18 cellular contexts compared by ENCODE assay signal in the genomic region with DNA sequence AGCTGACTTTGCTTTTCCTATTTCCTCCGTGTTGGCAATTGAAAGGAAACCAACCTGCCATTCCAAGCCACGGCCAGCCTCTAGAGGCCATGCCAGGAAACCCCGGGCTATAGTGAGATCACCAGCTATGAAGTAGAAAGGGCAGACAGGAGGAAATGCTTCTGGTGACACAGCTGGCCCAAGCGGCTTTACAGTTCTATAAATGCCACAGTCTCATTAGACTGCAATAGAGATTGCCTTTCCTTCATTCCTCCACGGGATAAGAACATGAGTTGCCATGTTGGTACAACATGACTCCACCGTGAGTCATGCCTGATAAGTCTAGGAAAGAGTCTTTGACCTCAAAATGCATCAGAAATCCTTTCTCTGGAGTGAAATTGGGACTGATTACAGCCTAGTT.
DNase-seq lines count a peak whose midpoint lies in the region; ATAC-seq, FAIRE-seq and TF ChIP-seq lines count a peak whose summit lies in the region.
"Had no signal": no experiment of that assay in that cellular context is flagged by ENCODE, and none has a peak within 500 bp of the region (broad histone marks: within the 10 kb centered on the region; RNA-seq: fewer than 3 reads in every experiment).

No MANE protein-coding gene starts in this region.

- TF ChIP-seq POLR2A in HepG2 (IDR thresholded peaks at IDR 0.05; ENCODE audit: insufficient read depth in 1 of 2, low read depth in 2 of 2, low read length in 2 of 2) (no peak), right lobe of liver (IDR thresholded peaks at IDR 0.05) (no peak)

- DNase-seq in HepG2 (ENCODE audit: low spot score) (peak; percentile 13), right lobe of liver (no peak), astrocyte of the hippocampus (ENCODE audit: low read depth, low spot score) (peak; percentile 75), right atrium auricular region (ENCODE audit: low spot score) (peak; percentile 58), NCI-H1694 treated with DMSO at 0.1 percent for 48 hours (lab: John Stamatoyannopoulos, UW) (no peak), HPDE6-E6E7 (ENCODE audit: extremely low spot score) (no peak)
- no peak for DNase-seq in activated T-helper 2 cell treated with anti-CD3 and anti-CD28 coated beads, Interferon-gamma antibody, Interleukin-2, Interleukin-4, amounts not matched to agents 10 μg/mL and 5 μg/mL and 100 μg/mL, durations not matched to agents 14 hours and 24 hours and 36 hours (ENCODE audit: low spot score)
- DNase-seq: activated CD4-positive, alpha-beta T cell treated with anti-CD3 and anti-CD28 coated beads, Interleukin-2, amount 50 U/mL, for 1 hour; activated gamma-delta T cell; DND-41; kidney; naive thymus-derived CD4-positive, alpha-beta T cell; sigmoid colon; tibial artery had no signal

- no peak overlapping the region for H3K4me2 ChIP-seq in HepG2 (ENCODE audit: low read depth, low read length)

- no peak for ATAC-seq in HepG2
- ATAC-seq in right lobe of liver: no peak
- no peak for ATAC-seq in GM19455 (IDR thresholded peaks at IDR 0.05; ENCODE audit: unreplicated experiment)
- ATAC-seq: naive thymus-derived CD4-positive, alpha-beta T cell had no signal

- no peak overlapping the region for H3K4me3 Mint-ChIP-seq in activated T-helper 2 cell treated with anti-CD3 and anti-CD28 coated beads, Interferon-gamma antibody, Interleukin-2, Interleukin-4, amounts not matched to agents 10 μg/mL and 5 μg/mL and 100 μg/mL, durations not matched to agents 14 hours and 24 hours and 36 hours (ENCODE audit: low read depth)
- H3K4me3 Mint-ChIP-seq: central memory CD8-positive, alpha-beta T cell; naive thymus-derived CD4-positive, alpha-beta T cell; T-helper 1 cell treated with Interleukin-12 subunit alpha and Interleukin-12 subunit beta and Interleukin-4 antibody, amounts not matched to agents 30 μg/mL and 1 μg/mL, for 36 hours had no signal

- H4K20me1 ChIP-seq in HepG2 (ENCODE audit: insufficient read depth, low read length): no peaks in the 10 kb centered on the region

- 6% methylated on average over 6 of the region's 6 CpGs for WGBS in HepG2 (ENCODE audit: low lambda C conversion rate)
- WGBS in right lobe of liver (ENCODE audit: insufficient coverage, low coverage, low lambda C conversion rate, missing lambda C conversion rate): 20% methylated on average over 6 of the region's 6 CpGs

- no peak for TF ChIP-seq RAD21 in HepG2 (CRISPR knock-in tag; IDR thresholded peaks at IDR 0.05)

- H3K79me2 ChIP-seq in HepG2 (ENCODE audit: insufficient read depth, low read length): no peaks in the 10 kb centered on the region

- no peak overlapping the region for H3K27ac ChIP-seq in HepG2 (ENCODE audit: extremely low read length, insufficient read depth, low read length)
- no peak overlapping the region for H3K27ac ChIP-seq in right lobe of liver
- peak overlapping the region; percentile 81 to 94 for H3K27ac ChIP-seq in right atrium auricular region
- H3K27ac ChIP-seq: tibial artery had no signal

- H2AFZ ChIP-seq in HepG2 (ENCODE audit: low read length): no peak overlapping the region

- no peak overlapping the region for H3K4me3 ChIP-seq in HepG2 (replicated peaks in 1 of 3; ENCODE audit: insufficient read depth in 1 of 3, low read depth in 2 of 3, low read length in 3 of 3)
- H3K4me3 ChIP-seq in right lobe of liver: no peak overlapping the region
- H3K4me3 ChIP-seq in right atrium auricular region: peak overlapping the region; percentile 17 to 23
- H3K4me3 ChIP-seq: sigmoid colon, tibial artery had no signal

- H3K27me3 ChIP-seq in HepG2 (ENCODE audit: control insufficient read depth in 1 of 2, insufficient read depth in 2 of 2, low read length in 2 of 2) (peaks cover 2 to 9% of the 10 kb centered on the region in 2 experiments; a peak in 2 of 5 replicates), right lobe of liver (no peaks in the 10 kb centered on the region), right atrium auricular region (no peaks in the 10 kb centered on the region)
- H3K27me3 ChIP-seq: sigmoid colon, tibial artery had no signal

- H3K9me3 Mint-ChIP-seq in activated T-helper 2 cell treated with anti-CD3 and anti-CD28 coated beads, Interferon-gamma antibody, Interleukin-2, Interleukin-4, amounts not matched to agents 10 μg/mL and 5 μg/mL and 100 μg/mL, durations not matched to agents 14 hours and 24 hours and 36 hours: peaks cover 23% of the 10 kb centered on the region

- H3K36me3 ChIP-seq in HepG2 (replicated peaks in 1 of 2; ENCODE audit: control insufficient read depth in 1 of 2, insufficient read depth in 2 of 2, low read length in 2 of 2) (no peaks in the 10 kb centered on the region), right lobe of liver (no peaks in the 10 kb centered on the region), right atrium auricular region (no peaks in the 10 kb centered on the region)
- H3K36me3 ChIP-seq: sigmoid colon, tibial artery had no signal

- no peaks in the 10 kb centered on the region for H3K4me1 ChIP-seq in HepG2 (ENCODE audit: insufficient read depth, low read length)
- no peaks in the 10 kb centered on the region for H3K4me1 ChIP-seq in right lobe of liver
- peaks cover 0 to 9% of the 10 kb centered on the region in 2 donors for H3K4me1 ChIP-seq in right atrium auricular region

- no peak for FAIRE-seq in HepG2 (lab: Jason Lieb, UNC)
- FAIRE-seq: GM18507, kidney had no signal

- CTCF ChIA-PET in HepG2 (lab: Yijun Ruan, JAX; ENCODE audit: low intra/inter-chr PET ratio, low total read pairs): no interaction called here

- no peaks in the 10 kb centered on the region for H3K36me3 Mint-ChIP-seq in activated T-helper 2 cell treated with anti-CD3 and anti-CD28 coated beads, Interferon-gamma antibody, Interleukin-2, Interleukin-4, amounts not matched to agents 10 μg/mL and 5 μg/mL and 100 μg/mL, durations not matched to agents 14 hours and 24 hours and 36 hours (ENCODE audit: low read depth)
- H3K36me3 Mint-ChIP-seq: naive thymus-derived CD4-positive, alpha-beta T cell had no signal

- POLR2A ChIA-PET in HepG2 (lab: Yijun Ruan, JAX): no interaction called here

- TF ChIP-seq EP300 in HepG2 (IDR thresholded peaks at IDR 0.05; ENCODE audit: low read depth in 2 of 2, low read length in 2 of 2) (no peak), HepG2 (CRISPR knock-in tag; IDR thresholded peaks at IDR 0.05; ENCODE audit: borderline replicate concordance) (no peak)

- in situ Hi-C loops in HepG2 (cut with HindIII; ENCODE audit: extremely low pct_ligation_motif_present, low pct_unique_long_range_greater_than_20kb): no loop called here

- no peak overlapping the region for H3K9ac ChIP-seq in HepG2 (ENCODE audit: insufficient read depth, low read depth, low read length)

- H3K9me3 ChIP-seq in HepG2 (ENCODE audit: low read length): no peaks in the 10 kb centered on the region
- no peaks in the 10 kb centered on the region for H3K9me3 ChIP-seq in right lobe of liver
- H3K9me3 ChIP-seq in right atrium auricular region: no peaks in the 10 kb centered on the region
- H3K9me3 ChIP-seq: sigmoid colon, tibial artery had no signal

- H3K27ac Mint-ChIP-seq in activated T-helper 2 cell treated with anti-CD3 and anti-CD28 coated beads, Interferon-gamma antibody, Interleukin-2, Interleukin-4, amounts not matched to agents 10 μg/mL and 5 μg/mL and 100 μg/mL, durations not matched to agents 14 hours and 24 hours and 36 hours: no peak overlapping the region
- H3K27ac Mint-ChIP-seq: naive thymus-derived CD4-positive, alpha-beta T cell; T-helper 1 cell treated with Interleukin-12 subunit alpha and Interleukin-12 subunit beta and Interleukin-4 antibody, amounts not matched to agents 30 μg/mL and 1 μg/mL, for 36 hours had no signal

- H3K27me3 Mint-ChIP-seq in activated T-helper 2 cell treated with anti-CD3 and anti-CD28 coated beads, Interferon-gamma antibody, Interleukin-2, Interleukin-4, amounts not matched to agents 10 μg/mL and 5 μg/mL and 100 μg/mL, durations not matched to agents 14 hours and 24 hours and 36 hours (ENCODE audit: low read depth): no peaks in the 10 kb centered on the region
- H3K27me3 Mint-ChIP-seq: central memory CD8-positive, alpha-beta T cell had no signal

- intact Hi-C loops in HepG2 (cut with micrococcal nuclease; ENCODE audit: unreplicated experiment) (no loop called here), right lobe of liver (cut with DNase I) (no loop called here)
- intact Hi-C loops in activated T-helper 2 cell treated with anti-CD3 and anti-CD28 coated beads, Interferon-gamma antibody, Interleukin-2, Interleukin-4, amounts not matched to agents 10 μg/mL and 5 μg/mL and 100 μg/mL, durations not matched to agents 14 hours and 24 hours and 36 hours (cut with micrococcal nuclease): no loop called here

- H3K4me1 Mint-ChIP-seq in activated T-helper 2 cell treated with anti-CD3 and anti-CD28 coated beads, Interferon-gamma antibody, Interleukin-2, Interleukin-4, amounts not matched to agents 10 μg/mL and 5 μg/mL and 100 μg/mL, durations not matched to agents 14 hours and 24 hours and 36 hours (ENCODE audit: low read depth): no peaks in the 10 kb centered on the region
- H3K4me1 Mint-ChIP-seq: central memory CD8-positive, alpha-beta T cell; naive thymus-derived CD4-positive, alpha-beta T cell had no signal

- TF ChIP-seq CTCF in HepG2 (CRISPR knock-in tag; IDR thresholded peaks at IDR 0.05) (no peak), right lobe of liver (IDR thresholded peaks at IDR 0.05) (no peak), right atrium auricular region (IDR thresholded peaks at IDR 0.05) (no peak)

- BruUV-seq in HepG2 (replicated peaks; lab: Mats Ljungman, UMichigan): no TSS peak

TF ChIP-seq in HepG2, 621 proteins besides CTCF, POLR2A, EP300 and RAD21 (continues in another document):
- TF ChIP-seq RBFOX2 (IDR thresholded peaks at IDR 0.05; ENCODE audit: low read depth, low read length) (no peak), ZNF282 (IDR thresholded peaks at IDR 0.05; ENCODE audit: partially characterized antibody) (no peak), FOXM1 (CRISPR knock-in tag; IDR thresholded peaks at IDR 0.05) (no peak), MLLT10 (CRISPR knock-in tag; IDR thresholded peaks at IDR 0.05) (no peak), ZMYM3 (CRISPR knock-in tag; IDR thresholded peaks at IDR 0.05) (no peak), FIP1L1 (IDR thresholded peaks at IDR 0.05; ENCODE audit: borderline replicate concordance, insufficient read depth, low read depth, low read length) (no peak), JUNB (CRISPR knock-in tag; IDR thresholded peaks at IDR 0.05; ENCODE audit: borderline replicate concordance) (no peak), ZNF747 (CRISPR knock-in tag; IDR thresholded peaks at IDR 0.05; ENCODE audit: borderline replicate concordance) (no peak), HNRNPL (IDR thresholded peaks at IDR 0.05; ENCODE audit: low read depth, low read length) (no peak)

Comparison
In these comparisons a context has a peak if more than half of its experiments do, and no peak if none do; other contexts are left out.
1. DNase-seq: peak in HepG2 (single experiment), astrocyte of the hippocampus (single experiment) and right atrium auricular region (single experiment); none in right lobe of liver (0 of 3), NCI-H1694 treated with DMSO at 0.1 percent for 48 hours (single experiment), HPDE6-E6E7 (single experiment) and activated T-helper 2 cell treated with anti-CD3 and anti-CD28 coated beads, Interferon-gamma antibody, Interleukin-2, Interleukin-4, amounts not matched to agents 10 μg/mL and 5 μg/mL and 100 μg/mL, durations not matched to agents 14 hours and 24 hours and 36 hours (single experiment).
2. H3K27ac ChIP-seq: peak in right atrium auricular region (2 of 2); none in HepG2 (single experiment) and right lobe of liver (0 of 3).
3. H3K4me3 ChIP-seq: peak in right atrium auricular region (2 of 2); none in HepG2 (0 of 3) and right lobe of liver (0 of 3).